Comparison of ENCODE assay signal across 17 cellular contexts in the genomic region with DNA sequence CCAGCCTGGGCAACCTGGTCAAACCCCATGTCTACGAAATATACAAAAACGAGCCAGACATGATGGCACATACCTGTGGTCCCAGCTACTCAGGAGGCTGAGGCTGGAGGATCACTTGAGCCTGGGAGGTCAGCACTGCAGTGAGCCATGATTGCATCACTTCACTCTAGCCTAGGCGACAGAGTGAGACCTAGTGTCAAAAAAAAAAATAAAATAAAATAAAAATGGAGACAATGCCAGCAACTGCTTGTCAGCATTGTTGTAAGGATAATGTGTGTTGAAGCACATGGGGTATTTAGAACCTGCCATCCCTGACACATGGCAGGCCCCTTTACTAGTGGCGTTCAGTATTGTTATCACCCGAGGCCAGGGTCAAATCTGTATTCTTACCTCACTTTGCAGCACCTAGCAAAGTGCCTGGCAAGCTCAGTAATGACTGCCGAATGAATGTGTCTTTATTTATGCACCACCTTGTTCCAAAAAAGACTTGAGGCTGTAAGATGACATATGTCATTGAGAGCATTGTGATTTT. TPM values are rescaled to one million over a fixed set of nuclear protein-coding genes. Genes with fewer than 3 reads are reported as not detected.
DNase-seq lines count a peak whose midpoint lies in the region; ATAC-seq and TF ChIP-seq lines count a peak whose summit lies in the region.
"Had no signal": no experiment of that assay in that cellular context is flagged by ENCODE, and none has a peak within 500 bp of the region (broad histone marks: within the 10 kb centered on the region; RNA-seq: fewer than 3 reads in every experiment).

No MANE protein-coding gene starts in this region.

- peak overlapping the region; percentile 68 for H3K4me3 Mint-ChIP-seq in T-helper 2 cell treated with Interferon-gamma antibody and Interleukin-4, amounts not matched to agents 5 μg/mL and 100 μg/mL, for 36 hours
- peak overlapping the region in 3 of 4 donors; percentile 69 to 95 (median 72) for H3K4me3 Mint-ChIP-seq in IgD-negative memory B cell
- H3K4me3 Mint-ChIP-seq in naive thymus-derived CD8-positive, alpha-beta T cell, result peak overlapping the region in 9 of 10 donors; percentile 62 to 86 (median 72)

- POLR2A ChIA-PET in naive thymus-derived CD8-positive, alpha-beta T cell (lab: Charles Lee), result interaction anchor here (0.6 to 2.8 kb wide), 9 partner anchors 12 to 60 kb away, joined by 3 to 25 read pairs (median 5); no protein-coding TSS in a partner anchor

- no peak for ATAC-seq in activated naive CD4-positive, alpha-beta T cell treated with anti-CD3 and anti-CD28 coated beads, Interleukin-2, amount 50 U/mL, for 72 hours
- no peak for ATAC-seq in naive thymus-derived CD8-positive, alpha-beta T cell
- ATAC-seq in GM18519 (IDR thresholded peaks at IDR 0.05; ENCODE audit: low FRiP score, unreplicated experiment), result no peak
- no peak for ATAC-seq in SK-N-SH treated with all-trans-retinoic acid at 6 μM for 48 hours

- peak overlapping the region; percentile 87 for H3K27ac Mint-ChIP-seq in T-helper 2 cell treated with Interferon-gamma antibody and Interleukin-4, amounts not matched to agents 5 μg/mL and 100 μg/mL, for 36 hours
- peak overlapping the region in 1 of 3 donors; percentile 60 for H3K27ac Mint-ChIP-seq in IgD-negative memory B cell
- peak overlapping the region; percentile 91 to 94 for H3K27ac Mint-ChIP-seq in activated naive CD4-positive, alpha-beta T cell treated with anti-CD3 and anti-CD28 coated beads, Interleukin-2, amount 50 U/mL, for 72 hours
- peak overlapping the region; percentile 82 to 98 (median 92) for H3K27ac Mint-ChIP-seq in naive thymus-derived CD8-positive, alpha-beta T cell

- peaks cover 46% of the 10 kb centered on the region for H3K4me1 Mint-ChIP-seq in T-helper 2 cell treated with Interferon-gamma antibody and Interleukin-4, amounts not matched to agents 5 μg/mL and 100 μg/mL, for 36 hours (ENCODE audit: low read depth)
- H3K4me1 Mint-ChIP-seq in IgD-negative memory B cell, result peaks cover 32 to 50% (median 43%) of the 10 kb centered on the region in 3 donors
- H3K4me1 Mint-ChIP-seq in naive thymus-derived CD8-positive, alpha-beta T cell, result peaks cover 34 to 77% (median 53%) of the 10 kb centered on the region in 4 donors

- no peaks in the 10 kb centered on the region for H3K36me3 Mint-ChIP-seq in T-helper 2 cell treated with Interferon-gamma antibody and Interleukin-4, amounts not matched to agents 5 μg/mL and 100 μg/mL, for 36 hours (ENCODE audit: low read depth)
- H3K36me3 Mint-ChIP-seq in IgD-negative memory B cell, result peaks cover 2% of the 10 kb centered on the region
- H3K36me3 Mint-ChIP-seq in activated naive CD4-positive, alpha-beta T cell treated with anti-CD3 and anti-CD28 coated beads, Interleukin-2, amount 50 U/mL, for 72 hours, result peaks cover 0 to 10% of the 10 kb centered on the region in 2 donors
- H3K36me3 Mint-ChIP-seq in naive thymus-derived CD8-positive, alpha-beta T cell, result no peaks in the 10 kb centered on the region

- H3K9me3 Mint-ChIP-seq in T-helper 2 cell treated with Interferon-gamma antibody and Interleukin-4, amounts not matched to agents 5 μg/mL and 100 μg/mL, for 36 hours, result no peaks in the 10 kb centered on the region
- no peaks in the 10 kb centered on the region for H3K9me3 Mint-ChIP-seq in IgD-negative memory B cell
- H3K9me3 Mint-ChIP-seq in activated naive CD4-positive, alpha-beta T cell treated with anti-CD3 and anti-CD28 coated beads, Interleukin-2, amount 50 U/mL, for 72 hours, result no peaks in the 10 kb centered on the region
- H3K9me3 Mint-ChIP-seq in naive thymus-derived CD8-positive, alpha-beta T cell, result no peaks in the 10 kb centered on the region

- no peak for DNase-seq in T-helper 2 cell treated with Interferon-gamma antibody and Interleukin-4, amounts not matched to agents 5 μg/mL and 100 μg/mL, for 36 hours (ENCODE audit: low spot score)
- no peak for DNase-seq in T-helper 2 cell
- DNase-seq in activated naive CD4-positive, alpha-beta T cell treated with anti-CD3 and anti-CD28 coated beads, Interleukin-2, amount 50 U/mL, for 72 hours (ENCODE audit: low spot score in 2 of 2), result no peak
- DNase-seq in naive thymus-derived CD8-positive, alpha-beta T cell, result no peak
- no peak for DNase-seq in NCI-H1092 treated with DMSO at 0.1 percent for 48 hours (lab: John Stamatoyannopoulos, UW)
- DNase-seq: 8988T, aorta, colonic mucosa, COR-L47, esophagus squamous epithelium, head of caudate nucleus, left cardiac atrium, NCI-H1048, retina had no signal

- no peaks in the 10 kb centered on the region for H3K27me3 Mint-ChIP-seq in T-helper 2 cell treated with Interferon-gamma antibody and Interleukin-4, amounts not matched to agents 5 μg/mL and 100 μg/mL, for 36 hours (ENCODE audit: low read depth)
- no peaks in the 10 kb centered on the region for H3K27me3 Mint-ChIP-seq in IgD-negative memory B cell
- no peaks in the 10 kb centered on the region for H3K27me3 Mint-ChIP-seq in naive thymus-derived CD8-positive, alpha-beta T cell

TF ChIP-seq in SK-N-SH treated with all-trans-retinoic acid at 6 μM for 48 hours, 23 proteins besides CTCF, POLR2A, EP300 and RAD21:
- TF ChIP-seq GLIS3 (CRISPR knock-in tag; IDR thresholded peaks at IDR 0.05), result no peak
- TF ChIP-seq ZNF70 (CRISPR knock-in tag; IDR thresholded peaks at IDR 0.05), result no peak
- TF ChIP-seq ARNTL (CRISPR knock-in tag; IDR thresholded peaks at IDR 0.05; ENCODE audit: borderline replicate concordance, low read depth), result no peak
- no peak for TF ChIP-seq ESRRG (CRISPR knock-in tag; IDR thresholded peaks at IDR 0.05)
- TF ChIP-seq, protein P1, sequence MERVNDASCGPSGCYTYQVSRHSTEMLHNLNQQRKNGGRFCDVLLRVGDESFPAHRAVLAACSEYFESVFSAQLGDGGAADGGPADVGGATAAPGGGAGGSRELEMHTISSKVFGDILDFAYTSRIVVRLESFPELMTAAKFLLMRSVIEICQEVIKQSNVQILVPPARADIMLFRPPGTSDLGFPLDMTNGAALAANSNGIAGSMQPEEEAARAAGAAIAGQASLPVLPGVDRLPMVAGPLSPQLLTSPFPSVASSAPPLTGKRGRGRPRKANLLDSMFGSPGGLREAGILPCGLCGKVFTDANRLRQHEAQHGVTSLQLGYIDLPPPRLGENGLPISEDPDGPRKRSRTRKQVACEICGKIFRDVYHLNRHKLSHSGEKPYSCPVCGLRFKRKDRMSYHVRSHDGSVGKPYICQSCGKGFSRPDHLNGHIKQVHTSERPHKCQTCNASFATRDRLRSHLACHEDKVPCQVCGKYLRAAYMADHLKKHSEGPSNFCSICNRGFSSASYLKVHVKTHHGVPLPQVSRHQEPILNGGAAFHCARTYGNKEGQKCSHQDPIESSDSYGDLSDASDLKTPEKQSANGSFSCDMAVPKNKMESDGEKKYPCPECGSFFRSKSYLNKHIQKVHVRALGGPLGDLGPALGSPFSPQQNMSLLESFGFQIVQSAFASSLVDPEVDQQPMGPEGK (CRISPR knock-in tag; IDR thresholded peaks at IDR 0.05; ENCODE audit: borderline replicate concordance), result no peak
- TF ChIP-seq RARB (CRISPR knock-in tag; IDR thresholded peaks at IDR 0.05), result no peak
- TF ChIP-seq SNAI2 (CRISPR knock-in tag; IDR thresholded peaks at IDR 0.05), result no peak
- TF ChIP-seq CSDC2 (CRISPR knock-in tag; IDR thresholded peaks at IDR 0.05), result no peak
- TF ChIP-seq ZFP30 (CRISPR knock-in tag; IDR thresholded peaks at IDR 0.05), result no peak

RNA-seq across cellular contexts. Expression of a gene that starts 32.4 kb away (rescaled TPM):
- polyA plus RNA-seq in IgD-negative memory B cell, result not detected
- under 1 TPM in 1 of 2 donors, not detected in 1; 0.14 TPM for total RNA-seq in activated naive CD4-positive, alpha-beta T cell treated with anti-CD3 and anti-CD28 coated beads, Interleukin-2, amount 50 U/mL, for 72 hours
- under 1 TPM; 0.18 to 0.25 TPM for total RNA-seq in naive thymus-derived CD8-positive, alpha-beta T cell
- under 1 TPM in 1 of 3 donors, not detected in 2; 0.08 TPM for polyA plus RNA-seq in naive thymus-derived CD8-positive, alpha-beta T cell
- total RNA-seq: esophagus squamous epithelium had no signal

RNA-seq across cellular contexts. Expression of a gene that starts 55.2 kb away (rescaled TPM):
- polyA plus RNA-seq in IgD-negative memory B cell, result 78.0 TPM
- total RNA-seq in activated naive CD4-positive, alpha-beta T cell treated with anti-CD3 and anti-CD28 coated beads, Interleukin-2, amount 50 U/mL, for 72 hours, result 10 to 100 TPM; 31.1 to 34.1 TPM
- total RNA-seq in naive thymus-derived CD8-positive, alpha-beta T cell, result 10 to 100 TPM; 29.9 to 35.0 TPM
- 10 to 100 TPM; 18.2 to 28.7 (median 19.9) TPM for polyA plus RNA-seq in naive thymus-derived CD8-positive, alpha-beta T cell
